12 cellular contexts compared by ENCODE assay signal in genomic region chr3:143718463-143718862, GRCh38.
"Had no signal": no experiment of that assay in that cellular context is flagged by ENCODE, and none has a peak within 500 bp of the region (broad histone marks: within the 10 kb centered on the region; RNA-seq: fewer than 3 reads in every experiment).

No MANE protein-coding gene starts in this region.

- H3K27ac ChIP-seq: spleen, thoracic aorta had no signal

- H3K4me3 Mint-ChIP-seq: activated naive CD8-positive, alpha-beta T cell; activated T-helper 1 cell treated with anti-CD3 and anti-CD28 coated beads, Interleukin-12 subunit alpha, Interleukin-12 subunit beta, Interleukin-2, Interleukin-4 antibody, amounts not matched to agents 30 ng/mL and 10 ng/mL and 1 ng/mL, durations not matched to agents 14 hours and 24 hours and 36 hours; stimulated activated naive B cell treated with anti-CD40 and anti-IgM and Interleukin-4, amounts not matched to agents 10 μg/mL and 1 μg/mL and 100 μg/mL, for 72 hours had no signal

- H3K9me3 Mint-ChIP-seq: activated T-helper 1 cell treated with anti-CD3 and anti-CD28 coated beads, Interleukin-12 subunit alpha, Interleukin-12 subunit beta, Interleukin-2, Interleukin-4 antibody, amounts not matched to agents 30 ng/mL and 10 ng/mL and 1 ng/mL, durations not matched to agents 14 hours and 24 hours and 36 hours had no signal

- H3K4me1 ChIP-seq: spleen had no signal

- H3K36me3 ChIP-seq: thoracic aorta had no signal

- H3K27ac Mint-ChIP-seq: activated naive CD8-positive, alpha-beta T cell; activated T-helper 1 cell treated with anti-CD3 and anti-CD28 coated beads, Interleukin-12 subunit alpha, Interleukin-12 subunit beta, Interleukin-2, Interleukin-4 antibody, amounts not matched to agents 30 ng/mL and 10 ng/mL and 1 ng/mL, durations not matched to agents 14 hours and 24 hours and 36 hours; stimulated activated naive B cell treated with anti-CD40 and anti-IgM and Interleukin-4, amounts not matched to agents 10 μg/mL and 1 μg/mL and 100 μg/mL, for 72 hours had no signal

- ATAC-seq: left lobe of liver; stimulated activated naive B cell treated with anti-CD40 and anti-IgM and Interleukin-4, amounts not matched to agents 10 μg/mL and 1 μg/mL and 100 μg/mL, for 72 hours had no signal

- H3K4me3 ChIP-seq: spleen, thoracic aorta had no signal

- H3K27me3 Mint-ChIP-seq: activated naive CD8-positive, alpha-beta T cell; stimulated activated naive B cell treated with anti-CD40 and anti-IgM and Interleukin-4, amounts not matched to agents 10 μg/mL and 1 μg/mL and 100 μg/mL, for 72 hours had no signal

- H3K4me1 Mint-ChIP-seq: stimulated activated naive B cell treated with anti-CD40 and anti-IgM and Interleukin-4, amounts not matched to agents 10 μg/mL and 1 μg/mL and 100 μg/mL, for 72 hours had no signal

- H3K27me3 ChIP-seq: spleen had no signal

- H3K9me3 ChIP-seq: spleen, thoracic aorta had no signal

- DNase-seq: activated CD4-positive, alpha-beta T cell treated with anti-CD3 and anti-CD28 coated beads for 1 hour; activated CD4-positive, alpha-beta T cell treated with anti-CD3 and anti-CD28 coated beads, Interleukin-2, amount 50 U/mL, for 4 hours; activated gamma-delta T cell treated with Interleukin-2 at 50 U/mL for 16 hours; amniotic stem cell; effector CD8-positive, alpha-beta T cell; retina; spleen; stimulated activated naive B cell treated with anti-CD40 and anti-IgM and Interleukin-4, amounts not matched to agents 10 μg/mL and 1 μg/mL and 100 μg/mL, for 72 hours had no signal
